Comparison of ENCODE assay signal across 9 cellular contexts in genomic region chr2:227871375-227871788, GRCh38. TPM values are rescaled to one million over a fixed set of nuclear protein-coding genes. Genes with fewer than 3 reads are reported as not detected.
A peak's percentile ranks its signal among the peaks of the same experiment; 100 is the strongest.
DNase-seq lines count a peak whose midpoint lies in the region; ATAC-seq, FAIRE-seq and TF ChIP-seq lines count a peak whose summit lies in the region.
"Had no signal": no experiment of that assay in that cellular context is flagged by ENCODE, and none has a peak within 500 bp of the region (broad histone marks: within the 10 kb centered on the region; RNA-seq: fewer than 3 reads in every experiment).

DAW1 (plus strand) TSS chr2:227871631; CDS start chr2:227871690, 59 bp downstream.

- no peak for TF ChIP-seq RAD21 in HepG2 (CRISPR knock-in tag; IDR thresholded peaks at IDR 0.05)

- H3K4me3 Mint-ChIP-seq in activated CD4-positive, alpha-beta T cell treated with anti-CD3 and anti-CD28 coated beads for 36 hours: no peak within 1 kb of the TSS

- TF ChIP-seq POLR2A in HepG2 (IDR thresholded peaks at IDR 0.05; ENCODE audit: insufficient read depth in 1 of 2, low read depth in 2 of 2, low read length in 2 of 2): no peak

- H3K9ac ChIP-seq in HepG2 (ENCODE audit: insufficient read depth, low read depth, low read length): no peak within 1 kb of the TSS; the same call in 1 of the 2 replicates

- no peaks in the 10 kb centered on the region for H3K9me3 ChIP-seq in HepG2 (ENCODE audit: low read length)

- ATAC-seq in HG02981 (IDR thresholded peaks at IDR 0.05; ENCODE audit: unreplicated experiment) (peak; percentile 74), HepG2 (peak; percentile 90), GM21717 (IDR thresholded peaks at IDR 0.05; ENCODE audit: unreplicated experiment) (no peak)
- ATAC-seq in activated CD4-positive, alpha-beta T cell treated with anti-CD3 and anti-CD28 coated beads for 36 hours: peak; percentile 77

- peak within 1 kb of the TSS; percentile 25 to 70 (median 49) for H3K4me3 ChIP-seq in dorsolateral prefrontal cortex
- peak within 1 kb of the TSS in 2 of 3 experiments; percentile 37 to 55; a peak in 3 of 6 replicates for H3K4me3 ChIP-seq in HepG2 (replicated peaks in 1 of 3; ENCODE audit: insufficient read depth in 1 of 3, low read depth in 2 of 3, low read length in 3 of 3)

- no peak for FAIRE-seq in HepG2 (lab: Jason Lieb, UNC)

- peak within 1 kb of the TSS; percentile 61 for H3K4me2 ChIP-seq in HepG2 (ENCODE audit: low read depth, low read length)

- H4K20me1 ChIP-seq in HepG2 (ENCODE audit: insufficient read depth, low read length): no peaks in the 10 kb centered on the region

- no peak within 1 kb of the TSS for H2AFZ ChIP-seq in HepG2 (ENCODE audit: low read length)

- no TSS peak for BruUV-seq in HepG2 (replicated peaks; lab: Mats Ljungman, UMichigan)

- no peaks in the 10 kb centered on the region for H3K79me2 ChIP-seq in HepG2 (ENCODE audit: insufficient read depth, low read length)

- in situ Hi-C loops in HepG2 (cut with HindIII; ENCODE audit: extremely low pct_ligation_motif_present, low pct_unique_long_range_greater_than_20kb): no loop called here

- intact Hi-C loops in activated CD4-positive, alpha-beta T cell treated with anti-CD3 and anti-CD28 coated beads for 36 hours (cut with DNase I, micrococcal nuclease): no loop called here
- intact Hi-C loops in dorsolateral prefrontal cortex (cut with DNase I) (no loop called here), HepG2 (cut with micrococcal nuclease; ENCODE audit: unreplicated experiment) (no loop called here)

- H3K27ac Mint-ChIP-seq in activated CD4-positive, alpha-beta T cell treated with anti-CD3 and anti-CD28 coated beads for 36 hours: no peak within 1 kb of the TSS

- no peaks in the 10 kb centered on the region for H3K4me1 Mint-ChIP-seq in activated CD4-positive, alpha-beta T cell treated with anti-CD3 and anti-CD28 coated beads for 36 hours

- DNase-seq in DMS53 treated with DMSO at 0.1 percent for 48 hours (lab: John Stamatoyannopoulos, UW; ENCODE audit: unreplicated experiment) (peak; percentile 41), dorsolateral prefrontal cortex (peak in 9 of 10 donors; percentile 31 to 76 (median 49)), HepG2 (ENCODE audit: low spot score) (peak; percentile 21), kidney glomerular epithelial cell (lab: John Stamatoyannopoulos, UW) (no peak)
- peak; percentile 63 for DNase-seq in activated CD4-positive, alpha-beta T cell treated with anti-CD3 and anti-CD28 coated beads for 36 hours
- DNase-seq in stimulated activated CD4-positive, alpha-beta T cell treated with anti-CD3 and anti-CD28 coated beads, TNF-alpha, amount 100 ng/mL, for 48 hours (ENCODE audit: low read depth in 3 of 3): peak in 2 of 3 donors; percentile 26 to 27

- POLR2A ChIA-PET in activated CD4-positive, alpha-beta T cell treated with anti-CD3 and anti-CD28 coated beads for 36 hours (lab: Charles Lee): no interaction called here
- POLR2A ChIA-PET in HepG2 (lab: Yijun Ruan, JAX): no interaction called here

- TF ChIP-seq EP300 in HepG2 (IDR thresholded peaks at IDR 0.05; ENCODE audit: low read depth in 2 of 2, low read length in 2 of 2) (no peak), HepG2 (CRISPR knock-in tag; IDR thresholded peaks at IDR 0.05; ENCODE audit: borderline replicate concordance) (no peak)

- no peaks in the 10 kb centered on the region for H3K4me1 ChIP-seq in HepG2 (ENCODE audit: insufficient read depth, low read length)

- no peaks in the 10 kb centered on the region for H3K36me3 Mint-ChIP-seq in activated CD4-positive, alpha-beta T cell treated with anti-CD3 and anti-CD28 coated beads for 36 hours (ENCODE audit: low read depth)

- H3K9me3 Mint-ChIP-seq in activated CD4-positive, alpha-beta T cell treated with anti-CD3 and anti-CD28 coated beads for 36 hours (ENCODE audit: low read depth): no peaks in the 10 kb centered on the region

- CTCF ChIA-PET in activated CD4-positive, alpha-beta T cell treated with anti-CD3 and anti-CD28 coated beads for 36 hours (lab: Charles Lee): interaction anchor here (1.0 to 1.1 kb wide), 2 partner anchors 9 to 213 kb away, joined by 3 to 4 read pairs; no protein-coding TSS in a partner anchor
- CTCF ChIA-PET in HepG2 (lab: Yijun Ruan, JAX; ENCODE audit: low intra/inter-chr PET ratio, low total read pairs): no interaction called here

- H3K36me3 ChIP-seq in HepG2 (replicated peaks in 1 of 2; ENCODE audit: control insufficient read depth in 1 of 2, insufficient read depth in 2 of 2, low read length in 2 of 2): no peaks in the 10 kb centered on the region

- H3K27me3 Mint-ChIP-seq in activated CD4-positive, alpha-beta T cell treated with anti-CD3 and anti-CD28 coated beads for 36 hours: peaks cover 38% of the 10 kb centered on the region

- no peak for TF ChIP-seq CTCF in dorsolateral prefrontal cortex (IDR thresholded peaks at IDR 0.05 in 54 of 56, conservative IDR thresholded peaks at IDR 0.05 in 2 of 56; ENCODE audit: low read depth in 1 of 56, partially characterized antibody in 56 of 56)
- no peak for TF ChIP-seq CTCF in HepG2 (CRISPR knock-in tag; IDR thresholded peaks at IDR 0.05)

- H3K27me3 ChIP-seq in dorsolateral prefrontal cortex (peaks cover 0 to 12% (median 0%) of the 10 kb centered on the region in 45 donors), HepG2 (ENCODE audit: control insufficient read depth in 1 of 2, insufficient read depth in 2 of 2, low read length in 2 of 2) (peaks cover 3 to 38% of the 10 kb centered on the region in 2 experiments; a peak in 4 of 5 replicates)

- peak within 1 kb of the TSS in 4 of 59 donors; percentile 17 to 62 (median 23) for H3K27ac ChIP-seq in dorsolateral prefrontal cortex
- no peak within 1 kb of the TSS for H3K27ac ChIP-seq in HepG2 (ENCODE audit: extremely low read length, insufficient read depth, low read length)
- H3K27ac ChIP-seq: HL-60 had no signal

- 59% methylated on average over 34 of the region's 34 CpGs for WGBS in HepG2 (ENCODE audit: low lambda C conversion rate)

RNA-seq across cellular contexts. Expression of gene DAW1, which starts in this region (rescaled TPM):
- not detected for total RNA-seq in activated CD4-positive, alpha-beta T cell treated with anti-CD3 and anti-CD28 coated beads for 36 hours
- total RNA-seq in dorsolateral prefrontal cortex (1 to 10 TPM in 109 of 120 experiments, under 1 TPM in 8, not detected in 3; 0.39 to 5.0 (median 2.2) TPM), HepG2 (2016; rRNA removed; fragmentation: Illumina TruSeq; extraction: Trizol) (not detected in 2 replicates)
- not detected in 2 replicates for total RNA-seq in HepG2 (2016; cell fraction: cytosol; rRNA removed; fragmentation: Illumina TruSeq; extraction: Trizol; ENCODE audit: low read depth)
- total RNA-seq in HepG2 (2016; cell fraction: insoluble cytoplasmic fraction; rRNA removed; fragmentation: Illumina TruSeq; extraction: Trizol): not detected in 2 replicates
- total RNA-seq in HepG2 (2016; cell fraction: membrane; rRNA removed; fragmentation: Illumina TruSeq; extraction: Trizol): not detected in 2 replicates
- not detected in 2 replicates for total RNA-seq in HepG2 (2016; cell fraction: nucleus; rRNA removed; fragmentation: Illumina TruSeq; extraction: Trizol)
- polyA plus RNA-seq in HepG2 (2011; rRNA removed): not detected in 2 replicates
- polyA plus RNA-seq in HepG2 (2011; cell fraction: cytosol; rRNA removed): not detected in 2 replicates
- polyA plus RNA-seq in HepG2 (2011; cell fraction: nucleus; rRNA removed): 0.07 TPM in 1 of 2 replicates, not detected in the other
- polyA plus RNA-seq in HepG2 (2012): not detected in 2 replicates
- not detected in 2 replicates for polyA plus RNA-seq in HepG2 (2016; cell fraction: cytosol; fragmentation: Illumina TruSeq; extraction: Trizol; ENCODE audit: low read depth)
- not detected in 2 replicates for polyA plus RNA-seq in HepG2 (2016; cell fraction: insoluble cytoplasmic fraction; fragmentation: Illumina TruSeq; extraction: Trizol; ENCODE audit: low read depth)
- not detected in 2 replicates for polyA plus RNA-seq in HepG2 (2016; cell fraction: membrane; fragmentation: Illumina TruSeq; extraction: Trizol; ENCODE audit: low read depth)
- not detected in 2 replicates for polyA plus RNA-seq in HepG2 (2016; cell fraction: nucleus; fragmentation: Illumina TruSeq; extraction: Trizol; ENCODE audit: insufficient read depth, low read depth)
- polyA minus RNA-seq in HepG2 (2011; rRNA and poly(A)+ RNA removed; ENCODE audit: low replicate concordance): 0.19 TPM in 1 of 2 replicates, not detected in the other
- polyA minus RNA-seq in HepG2 (2011; cell fraction: cytosol; rRNA and poly(A)+ RNA removed): not detected in 2 replicates
- polyA minus RNA-seq in HepG2 (2011; cell fraction: nucleus; rRNA and poly(A)+ RNA removed): not detected in 2 replicates

Comparison
In these comparisons a context has a peak if more than half of its experiments do, and no peak if none do; other contexts are left out.
1. Peak in DNase-seq and ATAC-seq in activated CD4-positive, alpha-beta T cell treated with anti-CD3 and anti-CD28 coated beads for 36 hours; RNA of the gene not detected or under 1 TPM.
2. Peak in DNase-seq, ATAC-seq, H3K4me3 ChIP-seq and H3K4me2 ChIP-seq in HepG2; RNA of the gene not detected or under 1 TPM.